ENCODE assay signal across 13 cellular contexts in the genomic region with DNA sequence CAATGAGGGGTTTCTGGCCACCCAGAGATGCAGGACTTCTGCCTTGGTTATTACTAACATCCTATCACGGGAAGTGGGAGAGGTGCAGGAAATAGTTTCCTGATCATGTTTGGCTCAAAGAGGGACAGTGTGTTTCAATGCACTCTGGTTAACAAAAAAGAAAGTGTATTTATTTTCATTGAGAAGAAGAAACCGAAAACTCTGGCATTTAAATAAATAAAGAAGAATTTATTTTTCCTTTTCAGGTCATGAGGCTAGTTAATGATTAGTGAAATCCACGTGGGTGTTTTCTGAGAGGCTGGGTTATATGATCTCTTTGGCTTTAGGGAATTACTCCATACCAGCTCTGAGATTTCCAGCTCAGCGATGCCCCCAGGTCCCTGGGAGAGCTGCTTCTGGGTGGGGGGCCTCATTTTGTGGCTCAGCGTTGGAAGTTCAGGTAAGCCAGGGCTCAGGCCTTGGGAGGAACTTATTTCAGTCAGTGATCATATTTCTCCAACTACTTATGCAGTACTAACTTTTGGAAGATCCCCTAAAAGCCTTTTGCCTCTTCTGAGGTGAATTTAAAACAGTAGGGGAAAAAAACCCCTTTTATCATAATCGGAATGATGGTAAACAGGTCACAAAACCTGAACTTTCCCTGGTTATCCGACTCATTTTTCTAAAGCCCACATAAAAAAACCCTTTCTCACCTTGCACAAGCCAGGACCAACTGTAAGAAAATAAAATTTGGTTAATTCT. TPM values are rescaled to one million over a fixed set of nuclear protein-coding genes. Genes with fewer than 3 reads are reported as not detected.
DNase-seq lines count a peak whose midpoint lies in the region; ATAC-seq and TF ChIP-seq lines count a peak whose summit lies in the region.
"Had no signal": no experiment of that assay in that cellular context is flagged by ENCODE, and none has a peak within 500 bp of the region (broad histone marks: within the 10 kb centered on the region; RNA-seq: fewer than 3 reads in every experiment).

A gene with protein sequence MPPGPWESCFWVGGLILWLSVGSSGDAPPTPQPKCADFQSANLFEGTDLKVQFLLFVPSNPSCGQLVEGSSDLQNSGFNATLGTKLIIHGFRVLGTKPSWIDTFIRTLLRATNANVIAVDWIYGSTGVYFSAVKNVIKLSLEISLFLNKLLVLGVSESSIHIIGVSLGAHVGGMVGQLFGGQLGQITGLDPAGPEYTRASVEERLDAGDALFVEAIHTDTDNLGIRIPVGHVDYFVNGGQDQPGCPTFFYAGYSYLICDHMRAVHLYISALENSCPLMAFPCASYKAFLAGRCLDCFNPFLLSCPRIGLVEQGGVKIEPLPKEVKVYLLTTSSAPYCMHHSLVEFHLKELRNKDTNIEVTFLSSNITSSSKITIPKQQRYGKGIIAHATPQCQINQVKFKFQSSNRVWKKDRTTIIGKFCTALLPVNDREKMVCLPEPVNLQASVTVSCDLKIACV (plus strand): TSS at position 338 of the 741 bp plus-strand sequence. CDS start 29 bp downstream, at position 367.

- CTCF ChIA-PET in activated B cell treated with CpG ODN at 0.5 μM for 24 hours (lab: Charles Lee): interaction anchor here (0.9 to 1.3 kb wide), 2 partner anchors 11 to 38 kb away, joined by 3 read pairs; partner anchors contain the start of gene CD80

- TF ChIP-seq CTCF in activated B cell treated with CpG ODN at 0.5 μM for 24 hours (IDR thresholded peaks at IDR 0.05): no peak
- no peak for TF ChIP-seq CTCF in stomach (IDR thresholded peaks at IDR 0.05)
- TF ChIP-seq CTCF in endodermal cell (conservative IDR thresholded peaks at IDR 0.05): no peak

- H3K27me3 Mint-ChIP-seq in activated B cell treated with CpG ODN at 0.5 μM for 24 hours (no peaks in the 10 kb centered on the region), immature natural killer cell (ENCODE audit: low read depth in 3 of 3) (no peaks in the 10 kb centered on the region), endodermal cell (ENCODE audit: insufficient read depth) (no peaks in the 10 kb centered on the region)

- H3K4me3 Mint-ChIP-seq in activated B cell treated with CpG ODN at 0.5 μM for 24 hours (peak within 1 kb of the TSS; percentile 0), immature natural killer cell (no peak within 1 kb of the TSS), endodermal cell (no peak within 1 kb of the TSS)
- H3K4me3 Mint-ChIP-seq: activated naive CD4-positive, alpha-beta T cell treated with anti-CD3 and anti-CD28 coated beads for 36 hours; effector memory CD8-positive, alpha-beta T cell; WTC11 had no signal

- intact Hi-C loops in activated B cell treated with CpG ODN at 0.5 μM for 24 hours (cut with micrococcal nuclease): loop anchor here (2.0 kb wide), 1 partner anchor 19 kb away; the partner anchor contains the start of gene ADPRH
- intact Hi-C loops in stomach (cut with DNase I; ENCODE audit: low total_unique reads): no loop called here

- H3K9me3 ChIP-seq in stomach (no peaks in the 10 kb centered on the region), endodermal cell (ENCODE audit: control insufficient read depth, low read length) (no peaks in the 10 kb centered on the region)

- TF ChIP-seq POLR2A in stomach (IDR thresholded peaks at IDR 0.05): no peak

- no peaks in the 10 kb centered on the region for H3K36me3 Mint-ChIP-seq in activated B cell treated with CpG ODN at 0.5 μM for 24 hours (ENCODE audit: low read depth)
- H3K36me3 Mint-ChIP-seq in immature natural killer cell: no peaks in the 10 kb centered on the region
- H3K36me3 Mint-ChIP-seq in endodermal cell (ENCODE audit: low read depth): no peaks in the 10 kb centered on the region
- H3K36me3 Mint-ChIP-seq: WTC11 had no signal

- H3K27ac Mint-ChIP-seq in activated B cell treated with CpG ODN at 0.5 μM for 24 hours (peak within 1 kb of the TSS; percentile 27), immature natural killer cell (no peak within 1 kb of the TSS), endodermal cell (no peak within 1 kb of the TSS)
- H3K27ac Mint-ChIP-seq: activated naive CD4-positive, alpha-beta T cell treated with anti-CD3 and anti-CD28 coated beads for 36 hours; effector memory CD8-positive, alpha-beta T cell; WTC11 had no signal

- peaks cover 5 to 29% (median 16%) of the 10 kb centered on the region in 4 donors for H3K4me1 ChIP-seq in stomach
- H3K4me1 ChIP-seq in endodermal cell (ENCODE audit: control insufficient read depth, insufficient read depth, low read length): peaks cover 8% of the 10 kb centered on the region

- no peak for TF ChIP-seq EP300 in stomach (IDR thresholded peaks at IDR 0.05)

- peak; percentile 17 to 24 for ATAC-seq in activated CD4-positive, CD25-positive, alpha-beta regulatory T cell treated with anti-CD3 and anti-CD28 coated beads, Interleukin-2, amount 50 U/mL, for 24 hours
- no peak for ATAC-seq in activated B cell treated with CpG ODN at 0.5 μM for 24 hours (ENCODE audit: low read depth)
- ATAC-seq: effector memory CD8-positive, alpha-beta T cell; WTC11 had no signal

- WGBS in stomach, 5 donors: 32 to 46% (median 40%) methylated on average over 7 of the region's 7 CpGs
- WGBS in endodermal cell (ENCODE audit: insufficient coverage in 1 of 2, insufficient read length in 1 of 2), 2 experiments: 84 to 100% methylated on average over 1 to 7 of the region's 7 CpGs

- H3K36me3 ChIP-seq in stomach (no peaks in the 10 kb centered on the region), endodermal cell (ENCODE audit: control insufficient read depth, insufficient read depth, low read length) (no peaks in the 10 kb centered on the region)

- H3K27ac ChIP-seq in stomach (peak within 1 kb of the TSS; percentile 25 to 79 (median 49)), endodermal cell (ENCODE audit: low read depth, low read length) (no peak within 1 kb of the TSS)

- no peak within 1 kb of the TSS for H3K9ac ChIP-seq in endodermal cell (ENCODE audit: extremely low read depth, low read length, poor library complexity, severe bottlenecking)

- POLR2A ChIA-PET in activated B cell treated with CpG ODN at 0.5 μM for 24 hours (lab: Charles Lee): no interaction called here

- H3K27me3 ChIP-seq in stomach (no peaks in the 10 kb centered on the region), endodermal cell (ENCODE audit: control insufficient read depth, insufficient read depth, low read length, poor library complexity, severe bottlenecking) (no peaks in the 10 kb centered on the region)

- H3K9me3 Mint-ChIP-seq in activated B cell treated with CpG ODN at 0.5 μM for 24 hours (no peaks in the 10 kb centered on the region), immature natural killer cell (peaks cover 0 to 1% (median 0%) of the 10 kb centered on the region in 6 donors), endodermal cell (no peaks in the 10 kb centered on the region)
- H3K9me3 Mint-ChIP-seq: activated naive CD4-positive, alpha-beta T cell treated with anti-CD3 and anti-CD28 coated beads for 36 hours; effector memory CD8-positive, alpha-beta T cell; WTC11 had no signal

- no peak for DNase-seq in activated CD4-positive, CD25-positive, alpha-beta regulatory T cell (lab: John Stamatoyannopoulos, UW)
- DNase-seq in activated B cell treated with CpG ODN at 0.5 μM for 24 hours: no peak
- peak; percentile 62 for DNase-seq in left kidney (ENCODE audit: low read depth, low spot score)
- no peak for DNase-seq in stomach
- no peak for DNase-seq in cerebellar cortex (ENCODE audit: low spot score)
- DNase-seq in immature natural killer cell: no peak
- DNase-seq in endodermal cell: no peak
- DNase-seq: activated naive CD4-positive, alpha-beta T cell treated with anti-CD3 and anti-CD28 coated beads for 36 hours; effector memory CD8-positive, alpha-beta T cell; NCI-H2081 treated with DMSO at 0.1 percent for 48 hours had no signal

- H3K4me3 ChIP-seq in stomach: no peak within 1 kb of the TSS
- H3K4me3 ChIP-seq in endodermal cell (ENCODE audit: low read length): no peak within 1 kb of the TSS

- H3K4me1 Mint-ChIP-seq in activated B cell treated with CpG ODN at 0.5 μM for 24 hours (peaks cover 47% of the 10 kb centered on the region), immature natural killer cell (peaks cover 0 to 6% of the 10 kb centered on the region in 2 donors), endodermal cell (peaks cover 33% of the 10 kb centered on the region)

RNA-seq across cellular contexts. Expression of the gene that starts here (rescaled TPM):
- total RNA-seq in activated B cell treated with CpG ODN at 0.5 μM for 24 hours: 0.56 and 1.1 TPM in 2 replicates
- 10 to 100 TPM in 1 of 5 donors, 1 to 10 TPM in 2, not detected in 2; 3.1 to 16.9 (median 9.3) TPM for total RNA-seq in stomach
- polyA plus RNA-seq in stomach: 1 to 10 TPM; 1.1 to 3.5 (median 2.3) TPM
- not detected for polyA plus RNA-seq in immature natural killer cell
- 1 to 10 TPM; 2.4 to 5.3 TPM for total RNA-seq in endodermal cell
- polyA plus RNA-seq in endodermal cell (2013, experiment 1 of 2): 0.53 TPM
- polyA plus RNA-seq in endodermal cell (2013, experiment 2 of 2): 0.25 TPM
- total RNA-seq: RPMI7951, WTC11 had no signal
